1 cellular context compared by ENCODE assay signal in the genomic region with DNA sequence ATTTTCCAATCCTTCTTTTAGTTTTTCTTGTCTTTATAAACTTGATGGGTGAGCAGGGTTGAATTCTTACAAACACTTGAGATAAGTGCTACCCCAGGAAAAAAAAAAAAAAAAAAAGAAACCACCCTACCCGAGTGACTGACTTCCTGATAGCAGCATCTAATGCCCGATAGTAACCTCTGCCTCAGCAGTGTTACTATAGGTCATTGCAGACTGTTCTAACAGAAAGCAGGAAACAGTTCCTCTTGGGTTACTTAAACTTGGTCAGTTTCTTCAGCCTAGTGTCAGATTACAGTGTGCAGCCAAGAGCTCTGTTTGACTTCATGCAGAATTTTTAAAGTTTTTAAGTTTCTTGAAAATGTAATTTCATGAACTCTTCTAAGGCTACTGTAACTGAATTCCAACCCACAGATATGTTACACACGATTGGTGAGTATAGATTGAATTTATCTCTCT.
TF ChIP-seq lines count a peak whose summit lies in the region.

No MANE protein-coding gene starts in this region.

TF ChIP-seq in GM12878, 131 proteins besides CTCF, POLR2A, EP300 and RAD21 (continued from another document):
- no peak for TF ChIP-seq ZNF592 (IDR thresholded peaks at IDR 0.05)
- TF ChIP-seq, protein P1, sequence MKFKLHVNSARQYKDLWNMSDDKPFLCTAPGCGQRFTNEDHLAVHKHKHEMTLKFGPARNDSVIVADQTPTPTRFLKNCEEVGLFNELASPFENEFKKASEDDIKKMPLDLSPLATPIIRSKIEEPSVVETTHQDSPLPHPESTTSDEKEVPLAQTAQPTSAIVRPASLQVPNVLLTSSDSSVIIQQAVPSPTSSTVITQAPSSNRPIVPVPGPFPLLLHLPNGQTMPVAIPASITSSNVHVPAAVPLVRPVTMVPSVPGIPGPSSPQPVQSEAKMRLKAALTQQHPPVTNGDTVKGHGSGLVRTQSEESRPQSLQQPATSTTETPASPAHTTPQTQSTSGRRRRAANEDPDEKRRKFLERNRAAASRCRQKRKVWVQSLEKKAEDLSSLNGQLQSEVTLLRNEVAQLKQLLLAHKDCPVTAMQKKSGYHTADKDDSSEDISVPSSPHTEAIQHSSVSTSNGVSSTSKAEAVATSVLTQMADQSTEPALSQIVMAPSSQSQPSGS (IDR thresholded peaks at IDR 0.05; ENCODE audit: low read length) = peak; percentile 23; the same call in 1 of the 2 replicates
- TF ChIP-seq MEF2A (IDR thresholded peaks at IDR 0.05; ENCODE audit: insufficient read depth, low read depth, low read length) = 0 out of 2 replicates have a peak, but pooled peaks have one; percentile 37
- TF ChIP-seq ZNF384 (IDR thresholded peaks at IDR 0.05; ENCODE audit: borderline replicate concordance, low read depth, low read length) = peak; percentile 93
- peak; percentile 39 for TF ChIP-seq RUNX3 (IDR thresholded peaks at IDR 0.05; ENCODE audit: low read length)
- TF ChIP-seq SREBF2 (IDR thresholded peaks at IDR 0.05; ENCODE audit: low read length) = no peak
- no peak for TF ChIP-seq GATAD2B (conservative IDR thresholded peaks at IDR 0.05; ENCODE audit: low read depth)
- TF ChIP-seq, protein P2, sequence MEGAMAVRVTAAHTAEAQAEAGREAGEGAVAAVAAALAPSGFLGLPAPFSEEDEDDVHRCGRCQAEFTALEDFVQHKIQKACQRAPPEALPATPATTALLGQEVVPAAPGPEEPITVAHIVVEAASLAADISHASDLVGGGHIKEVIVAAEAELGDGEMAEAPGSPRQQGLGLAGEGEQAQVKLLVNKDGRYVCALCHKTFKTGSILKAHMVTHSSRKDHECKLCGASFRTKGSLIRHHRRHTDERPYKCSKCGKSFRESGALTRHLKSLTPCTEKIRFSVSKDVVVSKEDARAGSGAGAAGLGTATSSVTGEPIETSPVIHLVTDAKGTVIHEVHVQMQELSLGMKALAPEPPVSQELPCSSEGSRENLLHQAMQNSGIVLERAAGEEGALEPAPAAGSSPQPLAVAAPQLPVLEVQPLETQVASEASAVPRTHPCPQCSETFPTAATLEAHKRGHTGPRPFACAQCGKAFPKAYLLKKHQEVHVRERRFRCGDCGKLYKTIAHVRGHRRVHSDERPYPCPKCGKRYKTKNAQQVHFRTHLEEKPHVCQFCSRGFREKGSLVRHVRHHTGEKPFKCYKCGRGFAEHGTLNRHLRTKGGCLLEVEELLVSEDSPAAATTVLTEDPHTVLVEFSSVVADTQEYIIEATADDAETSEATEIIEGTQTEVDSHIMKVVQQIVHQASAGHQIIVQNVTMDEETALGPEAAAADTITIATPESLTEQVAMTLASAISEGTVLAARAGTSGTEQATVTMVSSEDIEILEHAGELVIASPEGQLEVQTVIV (IDR thresholded peaks at IDR 0.05; ENCODE audit: borderline replicate concordance, partially characterized antibody) = peak; percentile 48
- TF ChIP-seq ASH2L (IDR thresholded peaks at IDR 0.05; ENCODE audit: borderline replicate concordance, low read depth) = no peak
- TF ChIP-seq NFIC (IDR thresholded peaks at IDR 0.05; ENCODE audit: low read depth, low read length) = peak; percentile 39; the same call in 1 of the 2 replicates
- TF ChIP-seq, protein P3, sequence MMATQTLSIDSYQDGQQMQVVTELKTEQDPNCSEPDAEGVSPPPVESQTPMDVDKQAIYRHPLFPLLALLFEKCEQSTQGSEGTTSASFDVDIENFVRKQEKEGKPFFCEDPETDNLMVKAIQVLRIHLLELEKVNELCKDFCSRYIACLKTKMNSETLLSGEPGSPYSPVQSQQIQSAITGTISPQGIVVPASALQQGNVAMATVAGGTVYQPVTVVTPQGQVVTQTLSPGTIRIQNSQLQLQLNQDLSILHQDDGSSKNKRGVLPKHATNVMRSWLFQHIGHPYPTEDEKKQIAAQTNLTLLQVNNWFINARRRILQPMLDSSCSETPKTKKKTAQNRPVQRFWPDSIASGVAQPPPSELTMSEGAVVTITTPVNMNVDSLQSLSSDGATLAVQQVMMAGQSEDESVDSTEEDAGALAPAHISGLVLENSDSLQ (IDR thresholded peaks at IDR 0.05) = 0 out of 2 replicates have a peak, but pooled peaks have one; percentile 43
- 0 out of 2 replicates have a peak, but pooled peaks have one; percentile 41 for TF ChIP-seq NBN (IDR thresholded peaks at IDR 0.05)
- TF ChIP-seq SKIL (IDR thresholded peaks at IDR 0.05; ENCODE audit: low read depth, poor library complexity, severe bottlenecking) = peak; percentile 63
- no peak for TF ChIP-seq TAF1 (IDR thresholded peaks at IDR 0.05; ENCODE audit: borderline replicate concordance, low read depth, low read length)
- TF ChIP-seq ATF7 (IDR thresholded peaks at IDR 0.05; ENCODE audit: low read depth) = peak; percentile 34
- peak; percentile 70; the same call in 1 of the 2 replicates for TF ChIP-seq MXI1 (IDR thresholded peaks at IDR 0.05; ENCODE audit: low read depth, low read length)
- TF ChIP-seq, protein P4, sequence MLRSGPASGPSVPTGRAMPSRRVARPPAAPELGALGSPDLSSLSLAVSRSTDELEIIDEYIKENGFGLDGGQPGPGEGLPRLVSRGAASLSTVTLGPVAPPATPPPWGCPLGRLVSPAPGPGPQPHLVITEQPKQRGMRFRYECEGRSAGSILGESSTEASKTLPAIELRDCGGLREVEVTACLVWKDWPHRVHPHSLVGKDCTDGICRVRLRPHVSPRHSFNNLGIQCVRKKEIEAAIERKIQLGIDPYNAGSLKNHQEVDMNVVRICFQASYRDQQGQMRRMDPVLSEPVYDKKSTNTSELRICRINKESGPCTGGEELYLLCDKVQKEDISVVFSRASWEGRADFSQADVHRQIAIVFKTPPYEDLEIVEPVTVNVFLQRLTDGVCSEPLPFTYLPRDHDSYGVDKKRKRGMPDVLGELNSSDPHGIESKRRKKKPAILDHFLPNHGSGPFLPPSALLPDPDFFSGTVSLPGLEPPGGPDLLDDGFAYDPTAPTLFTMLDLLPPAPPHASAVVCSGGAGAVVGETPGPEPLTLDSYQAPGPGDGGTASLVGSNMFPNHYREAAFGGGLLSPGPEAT (IDR thresholded peaks at IDR 0.05; ENCODE audit: low read depth) = no peak; the same call in 1 of the 2 replicates
- 0 out of 4 replicates have a peak, but pooled peaks of 1 of the 2 experiments have one; percentile 4 for TF ChIP-seq BHLHE40 (IDR thresholded peaks at IDR 0.05; ENCODE audit: borderline replicate concordance in 1 of 2, low read depth in 2 of 2, low read length in 1 of 2)
- TF ChIP-seq HCFC1 (IDR thresholded peaks at IDR 0.05; ENCODE audit: low read length) = no peak
- TF ChIP-seq HDGF (IDR thresholded peaks at IDR 0.05) = no peak
- peak; percentile 39 for TF ChIP-seq SIX5 (IDR thresholded peaks at IDR 0.05; ENCODE audit: low read depth, low read length, severe bottlenecking)
- peak; percentile 60; the same call in 1 of the 2 replicates for TF ChIP-seq TBL1XR1 (IDR thresholded peaks at IDR 0.05; ENCODE audit: low read depth, low read length)
TF ChIP-seq in GM12878: peak in this region for 17.
